ENCODE assay signal across 19 cellular contexts in genomic region chr6:147540075-147540474, GRCh38.
"Had no signal": no experiment of that assay in that cellular context is flagged by ENCODE, and none has a peak within 500 bp of the region (broad histone marks: within the 10 kb centered on the region; RNA-seq: fewer than 3 reads in every experiment).

No MANE protein-coding gene starts in this region.

- H3K4me1 ChIP-seq: Peyer's patch had no signal

- H3K27me3 ChIP-seq: MG63, Peyer's patch, SJCRH30 had no signal

- H3K4me3 ChIP-seq: MG63, Peyer's patch, SJCRH30 had no signal

- DNase-seq: Karpas-422, KG1, MG63, NCI-H1092, NCI-H1105 treated with DMSO at 0.1 percent for 48 hours, NCI-H1417 treated with DMSO at 0.1 percent for 48 hours, NCI-H146, NCI-H1694 treated with DMSO at 0.1 percent for 48 hours, NCI-H1930, NCI-H2081, NCI-H2107, NCI-H2227 treated with DMSO at 0.1 percent for 48 hours, NCI-H524, NCI-H526 treated with DMSO at 0.1 percent for 48 hours, NCI-H748 treated with DMSO at 0.1 percent for 48 hours, Peyer's patch, SHP77 treated with DMSO at 0.1 percent for 48 hours, SJCRH30 had no signal

- H3K36me3 ChIP-seq: Peyer's patch had no signal

- H3K9me3 ChIP-seq: Peyer's patch had no signal

- ATAC-seq: Right ventricle myocardium inferior had no signal

- H3K27ac ChIP-seq: Peyer's patch, SJCRH30 had no signal
